In the genomic region with DNA sequence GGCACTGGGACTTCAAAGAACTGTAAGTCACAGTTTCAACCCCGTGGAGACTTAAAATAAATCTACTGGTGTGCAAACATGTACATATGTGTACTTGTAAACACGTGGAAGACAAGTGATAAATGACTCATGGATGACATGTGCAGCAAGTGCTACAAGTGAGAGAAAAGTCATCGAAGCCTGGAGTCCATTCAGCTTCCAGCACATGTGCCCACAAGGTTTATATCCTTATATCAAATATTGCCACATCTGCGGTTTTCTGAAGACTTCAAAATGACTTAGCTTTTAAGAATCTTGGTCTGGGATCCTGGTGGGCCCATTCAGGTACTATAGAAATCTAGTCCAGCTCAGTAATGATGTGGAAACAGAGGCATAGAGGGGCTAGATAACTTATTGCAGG, we compare ENCODE assay signal across 25 cellular contexts.
A peak's percentile ranks its signal among the peaks of the same experiment; 100 is the strongest.
DNase-seq lines count a peak whose midpoint lies in the region; ATAC-seq, FAIRE-seq and TF ChIP-seq lines count a peak whose summit lies in the region.
"Had no signal": no experiment of that assay in that cellular context is flagged by ENCODE, and none has a peak within 500 bp of the region (broad histone marks: within the 10 kb centered on the region; RNA-seq: fewer than 3 reads in every experiment).

No MANE protein-coding gene starts in this region.

- no peaks in the 10 kb centered on the region for H3K36me3 Mint-ChIP-seq in stimulated activated naive B cell treated with anti-CD40 and anti-IgM and Interleukin-4, amounts not matched to agents 10 μg/mL and 1 μg/mL and 100 μg/mL, for 72 hours
- H3K36me3 Mint-ChIP-seq: CD8-positive, alpha-beta T cell; T-cell had no signal

- no peak overlapping the region for H3K4me3 ChIP-seq in fibroblast of mammary gland (ENCODE audit: control insufficient read depth, low read depth, low read length)
- H3K4me3 ChIP-seq: A549, HAP-1, K562 had no signal

- peaks cover 9 to 12% of the 10 kb centered on the region in 2 donors for H3K27me3 Mint-ChIP-seq in stimulated activated naive B cell treated with anti-CD40 and anti-IgM and Interleukin-4, amounts not matched to agents 10 μg/mL and 1 μg/mL and 100 μg/mL, for 72 hours

- H3K4me3 Mint-ChIP-seq in stimulated activated naive B cell treated with anti-CD40 and anti-IgM and Interleukin-4, amounts not matched to agents 10 μg/mL and 1 μg/mL and 100 μg/mL, for 72 hours = no peak overlapping the region
- H3K4me3 Mint-ChIP-seq: B cell; CD8-positive, alpha-beta T cell; T-cell had no signal

- H3K27ac Mint-ChIP-seq in stimulated activated naive B cell treated with anti-CD40 and anti-IgM and Interleukin-4, amounts not matched to agents 10 μg/mL and 1 μg/mL and 100 μg/mL, for 72 hours = no peak overlapping the region
- H3K27ac Mint-ChIP-seq: B cell; CD8-positive, alpha-beta T cell; T-cell had no signal

- no peak for DNase-seq in D721Med (ENCODE audit: insufficient read length, low spot score)
- peak; percentile 35 for DNase-seq in HCEC 1CT
- peak; percentile 2 for DNase-seq in RKO (ENCODE audit: low spot score)
- peak; percentile 17 for DNase-seq in fibroblast of mammary gland (ENCODE audit: low read depth)
- no peak for DNase-seq in stimulated activated CD4-positive, alpha-beta T cell treated with anti-CD3 and anti-CD28 coated beads, Interleukin-1b, Interleukin-23, amount 100 ng/mL, for 48 hours
- no peak for DNase-seq in stimulated activated naive B cell treated with anti-CD40 and anti-IgM and Interleukin-4, amounts not matched to agents 10 μg/mL and 1 μg/mL and 100 μg/mL, for 72 hours
- DNase-seq: Caco-2; CD8-positive, alpha-beta T cell; GOT3; Kasumi-1; MM.1S; NCI-H1694; NCI-H2029 treated with DMSO at 0.1 percent for 48 hours; NCI-H446 treated with DMSO at 0.1 percent for 48 hours; NCI-H526; NCI-H82; NK-92 treated with Interleukin-12 subunit alpha and Interleukin-12 subunit beta, amount 100 ng/mL, for 24 hours; SHP77; T-cell had no signal

- peak; percentile 75 for FAIRE-seq in D721Med (lab: Jason Lieb, UNC)
- FAIRE-seq: A549, G401.6, K562 had no signal

- TF ChIP-seq CTCF in D721Med (IDR thresholded peaks at IDR 0.05; ENCODE audit: insufficient read depth, missing control alignments) (no peak), fibroblast of mammary gland (conservative IDR thresholded peaks at IDR 0.05; ENCODE audit: control insufficient read depth, insufficient read depth, low read depth, low read length) (no peak)

- H3K4me1 Mint-ChIP-seq in stimulated activated naive B cell treated with anti-CD40 and anti-IgM and Interleukin-4, amounts not matched to agents 10 μg/mL and 1 μg/mL and 100 μg/mL, for 72 hours = no peaks in the 10 kb centered on the region
- H3K4me1 Mint-ChIP-seq: B cell, T-cell had no signal

- no peak for ATAC-seq in HG02610 (IDR thresholded peaks at IDR 0.05; ENCODE audit: unreplicated experiment)
- no peak for ATAC-seq in stimulated activated naive B cell treated with anti-CD40 and anti-IgM and Interleukin-4, amounts not matched to agents 10 μg/mL and 1 μg/mL and 100 μg/mL, for 72 hours (replicated peaks)
- ATAC-seq: A549; CD8-positive, alpha-beta T cell; K562; T-cell had no signal

- H3K9me3 Mint-ChIP-seq in stimulated activated naive B cell treated with anti-CD40 and anti-IgM and Interleukin-4, amounts not matched to agents 10 μg/mL and 1 μg/mL and 100 μg/mL, for 72 hours = peaks cover 0 to 4% of the 10 kb centered on the region in 2 donors
- H3K9me3 Mint-ChIP-seq: CD8-positive, alpha-beta T cell; T-cell had no signal

Comparison
In these comparisons a context has a peak if more than half of its experiments do, and no peak if none do; other contexts are left out.
1. DNase-seq: peak in HCEC 1CT (single experiment), RKO (single experiment) and fibroblast of mammary gland (single experiment); none in D721Med (single experiment), stimulated activated CD4-positive, alpha-beta T cell treated with anti-CD3 and anti-CD28 coated beads, Interleukin-1b, Interleukin-23, amount 100 ng/mL, for 48 hours (single experiment) and stimulated activated naive B cell treated with anti-CD40 and anti-IgM and Interleukin-4, amounts not matched to agents 10 μg/mL and 1 μg/mL and 100 μg/mL, for 72 hours (single experiment).